1 cellular context compared by ENCODE assay signal in the genomic region with DNA sequence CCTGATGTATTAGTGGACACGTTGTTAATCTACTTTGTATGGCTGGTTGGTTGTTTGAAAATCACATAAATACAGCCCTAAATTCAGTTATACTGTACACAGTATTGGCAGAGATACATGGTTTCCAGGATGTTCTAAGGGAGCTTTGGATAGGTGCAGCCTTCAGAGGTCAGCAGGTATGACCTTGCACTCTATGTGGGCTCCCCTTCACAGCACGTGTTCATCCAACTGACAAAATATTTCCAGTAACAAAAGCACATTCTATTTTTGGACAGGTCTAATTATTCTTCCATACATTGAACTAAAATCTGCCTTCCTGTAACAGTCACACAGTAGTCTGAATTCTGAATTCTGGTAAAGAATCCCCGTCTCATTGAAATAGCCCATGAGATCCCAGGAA.
TF ChIP-seq lines count a peak whose summit lies in the region.

No MANE protein-coding gene starts in this region.

TF ChIP-seq in K562, 482 proteins besides CTCF, POLR2A, EP300 and RAD21 (continued from another document):
- TF ChIP-seq, protein P1, sequence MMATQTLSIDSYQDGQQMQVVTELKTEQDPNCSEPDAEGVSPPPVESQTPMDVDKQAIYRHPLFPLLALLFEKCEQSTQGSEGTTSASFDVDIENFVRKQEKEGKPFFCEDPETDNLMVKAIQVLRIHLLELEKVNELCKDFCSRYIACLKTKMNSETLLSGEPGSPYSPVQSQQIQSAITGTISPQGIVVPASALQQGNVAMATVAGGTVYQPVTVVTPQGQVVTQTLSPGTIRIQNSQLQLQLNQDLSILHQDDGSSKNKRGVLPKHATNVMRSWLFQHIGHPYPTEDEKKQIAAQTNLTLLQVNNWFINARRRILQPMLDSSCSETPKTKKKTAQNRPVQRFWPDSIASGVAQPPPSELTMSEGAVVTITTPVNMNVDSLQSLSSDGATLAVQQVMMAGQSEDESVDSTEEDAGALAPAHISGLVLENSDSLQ (IDR thresholded peaks at IDR 0.05) = no peak
- TF ChIP-seq KLF1 (tag; IDR thresholded peaks at IDR 0.05) = no peak
- no peak for TF ChIP-seq EZH2 (IDR thresholded peaks at IDR 0.05; ENCODE audit: borderline replicate concordance, low read depth, low read length)
- no peak for TF ChIP-seq MXI1 (IDR thresholded peaks at IDR 0.05; ENCODE audit: low read depth, low read length)
- TF ChIP-seq, protein P2, sequence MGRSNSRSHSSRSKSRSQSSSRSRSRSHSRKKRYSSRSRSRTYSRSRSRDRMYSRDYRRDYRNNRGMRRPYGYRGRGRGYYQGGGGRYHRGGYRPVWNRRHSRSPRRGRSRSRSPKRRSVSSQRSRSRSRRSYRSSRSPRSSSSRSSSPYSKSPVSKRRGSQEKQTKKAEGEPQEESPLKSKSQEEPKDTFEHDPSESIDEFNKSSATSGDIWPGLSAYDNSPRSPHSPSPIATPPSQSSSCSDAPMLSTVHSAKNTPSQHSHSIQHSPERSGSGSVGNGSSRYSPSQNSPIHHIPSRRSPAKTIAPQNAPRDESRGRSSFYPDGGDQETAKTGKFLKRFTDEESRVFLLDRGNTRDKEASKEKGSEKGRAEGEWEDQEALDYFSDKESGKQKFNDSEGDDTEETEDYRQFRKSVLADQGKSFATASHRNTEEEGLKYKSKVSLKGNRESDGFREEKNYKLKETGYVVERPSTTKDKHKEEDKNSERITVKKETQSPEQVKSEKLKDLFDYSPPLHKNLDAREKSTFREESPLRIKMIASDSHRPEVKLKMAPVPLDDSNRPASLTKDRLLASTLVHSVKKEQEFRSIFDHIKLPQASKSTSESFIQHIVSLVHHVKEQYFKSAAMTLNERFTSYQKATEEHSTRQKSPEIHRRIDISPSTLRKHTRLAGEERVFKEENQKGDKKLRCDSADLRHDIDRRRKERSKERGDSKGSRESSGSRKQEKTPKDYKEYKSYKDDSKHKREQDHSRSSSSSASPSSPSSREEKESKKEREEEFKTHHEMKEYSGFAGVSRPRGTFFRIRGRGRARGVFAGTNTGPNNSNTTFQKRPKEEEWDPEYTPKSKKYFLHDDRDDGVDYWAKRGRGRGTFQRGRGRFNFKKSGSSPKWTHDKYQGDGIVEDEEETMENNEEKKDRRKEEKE (IDR thresholded peaks at IDR 0.05; ENCODE audit: borderline replicate concordance in 1 of 2, control insufficient read depth in 1 of 2, low read depth in 2 of 2, low read length in 1 of 2) = no peak
- no peak for TF ChIP-seq MTF1 (CRISPR knock-in tag; IDR thresholded peaks at IDR 0.05; ENCODE audit: borderline replicate concordance)
- no peak for TF ChIP-seq ZNF197 (CRISPR knock-in tag; IDR thresholded peaks at IDR 0.05; ENCODE audit: low read depth)
- TF ChIP-seq SMAD2 (IDR thresholded peaks at IDR 0.05; ENCODE audit: low read depth, low read length) = no peak
- TF ChIP-seq ZNF699 (CRISPR knock-in tag; IDR thresholded peaks at IDR 0.05; ENCODE audit: insufficient replicate concordance) = no peak
- TF ChIP-seq ERF (CRISPR knock-in tag; IDR thresholded peaks at IDR 0.05) = no peak
- no peak for TF ChIP-seq JUN (IDR thresholded peaks at IDR 0.05; ENCODE audit: borderline replicate concordance, low read depth, low read length)
- no peak for TF ChIP-seq JUN (CRISPR knock-in tag; IDR thresholded peaks at IDR 0.05; ENCODE audit: borderline replicate concordance)
- TF ChIP-seq, protein P3, sequence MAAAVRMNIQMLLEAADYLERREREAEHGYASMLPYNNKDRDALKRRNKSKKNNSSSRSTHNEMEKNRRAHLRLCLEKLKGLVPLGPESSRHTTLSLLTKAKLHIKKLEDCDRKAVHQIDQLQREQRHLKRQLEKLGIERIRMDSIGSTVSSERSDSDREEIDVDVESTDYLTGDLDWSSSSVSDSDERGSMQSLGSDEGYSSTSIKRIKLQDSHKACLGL (CRISPR knock-in tag; IDR thresholded peaks at IDR 0.05; ENCODE audit: borderline replicate concordance, poor library complexity, severe bottlenecking) = no peak
- no peak for TF ChIP-seq HSF4 (CRISPR knock-in tag; IDR thresholded peaks at IDR 0.05; ENCODE audit: borderline replicate concordance)
- no peak for TF ChIP-seq TSC22D4 (tag; IDR thresholded peaks at IDR 0.05)
